ENCODE assay signal across 9 cellular contexts in genomic region chr15:40937762-40938529, GRCh38. TPM values are rescaled to one million over a fixed set of nuclear protein-coding genes. Genes with fewer than 3 reads are reported as not detected.
DNase-seq lines count a peak whose midpoint lies in the region; ATAC-seq and TF ChIP-seq lines count a peak whose summit lies in the region.
"Had no signal": no experiment of that assay in that cellular context is flagged by ENCODE, and none has a peak within 500 bp of the region (broad histone marks: within the 10 kb centered on the region; RNA-seq: fewer than 3 reads in every experiment).

No MANE protein-coding gene starts in this region.

- H3K27me3 ChIP-seq in DND-41 (ENCODE audit: insufficient read depth, low read length, poor library complexity) (no peaks in the 10 kb centered on the region), MG63 (no peaks in the 10 kb centered on the region)

- ATAC-seq in DND-41 (ENCODE audit: insufficient read depth, low read depth) (no peak), HG02588 (IDR thresholded peaks at IDR 0.05; ENCODE audit: unreplicated experiment) (no peak), HG03571 (IDR thresholded peaks at IDR 0.05; ENCODE audit: unreplicated experiment) (no peak)

- TF ChIP-seq CTCF in DND-41 (IDR thresholded peaks at IDR 0.05; ENCODE audit: borderline replicate concordance, extremely low read depth, low read length, poor library complexity, severe bottlenecking) = peak; percentile 52
- peak; percentile 73 for TF ChIP-seq CTCF in chondrocyte (IDR thresholded peaks at IDR 0.05)
- peak; percentile 34 for TF ChIP-seq CTCF in neural crest cell (conservative IDR thresholded peaks at IDR 0.05)

- H3K36me3 ChIP-seq in DND-41 (ENCODE audit: insufficient read depth, low read length) (no peaks in the 10 kb centered on the region), MG63 (no peaks in the 10 kb centered on the region)

- no peaks in the 10 kb centered on the region for H3K36me3 Mint-ChIP-seq in chondrocyte (ENCODE audit: low read depth)
- H3K36me3 Mint-ChIP-seq in neural crest cell (ENCODE audit: low read depth) = no peaks in the 10 kb centered on the region

- H2AFZ ChIP-seq in DND-41 (ENCODE audit: low read depth, low read length) = no peak overlapping the region

- H3K9me3 ChIP-seq in DND-41 (ENCODE audit: insufficient read depth, low read length, severe bottlenecking) (no peaks in the 10 kb centered on the region), MG63 (no peaks in the 10 kb centered on the region)

- no peaks in the 10 kb centered on the region for H3K9me3 Mint-ChIP-seq in chondrocyte (ENCODE audit: low read depth)
- H3K9me3 Mint-ChIP-seq in neural crest cell = no peaks in the 10 kb centered on the region

- peaks cover 3% of the 10 kb centered on the region for H4K20me1 ChIP-seq in DND-41 (ENCODE audit: insufficient read depth, low read length)

- no peak overlapping the region for H3K9ac ChIP-seq in DND-41 (ENCODE audit: low read depth, low read length)

- no peak overlapping the region for H3K27ac ChIP-seq in DND-41 (ENCODE audit: low read length)

- H3K4me3 ChIP-seq in DND-41 (ENCODE audit: low read depth in 1 of 2, low read length in 2 of 2) = no peak overlapping the region
- no peak overlapping the region for H3K4me3 ChIP-seq in MG63

- H3K4me1 Mint-ChIP-seq in chondrocyte (ENCODE audit: low read depth) (peaks cover 35% of the 10 kb centered on the region), neural crest cell (peaks cover 21% of the 10 kb centered on the region)

- H3K79me2 ChIP-seq in DND-41 (ENCODE audit: insufficient read depth, low read length) = no peaks in the 10 kb centered on the region

- H3K4me3 Mint-ChIP-seq in chondrocyte (ENCODE audit: unreplicated experiment) (no peak overlapping the region), neural crest cell (no peak overlapping the region)

- no peaks in the 10 kb centered on the region for H3K27me3 Mint-ChIP-seq in chondrocyte (ENCODE audit: low read depth)
- peaks cover 30% of the 10 kb centered on the region for H3K27me3 Mint-ChIP-seq in neural crest cell (ENCODE audit: low read depth)

- H3K27ac Mint-ChIP-seq in chondrocyte (ENCODE audit: unreplicated experiment) (no peak overlapping the region), neural crest cell (ENCODE audit: unreplicated experiment) (no peak overlapping the region)

- DNase-seq in DND-41 (no peak), MG63 (peak; percentile 45), chondrocyte (ENCODE audit: low spot score) (no peak), neural crest cell (ENCODE audit: low read depth, low spot score) (no peak), NCI-H1105 (lab: John Stamatoyannopoulos, UW) (no peak)
- no peak for DNase-seq in stimulated activated CD4-positive, alpha-beta T cell treated with anti-CD3 and anti-CD28 coated beads, Interleukin-15, amount 100 ng/mL, for 24 hours

- H3K4me1 ChIP-seq in DND-41 (ENCODE audit: insufficient read depth, low read length) = peaks cover 25% of the 10 kb centered on the region

- H3K4me2 ChIP-seq in DND-41 (ENCODE audit: insufficient read depth, low read length) = no peak overlapping the region

RNA-seq across cellular contexts. Expression of gene DLL4, which starts 8.8 kb away (rescaled TPM):
- total RNA-seq in MG63 (2014; rRNA removed; shearing (Covaris generic); ENCODE audit: low replicate concordance) = not detected in 2 replicates
- total RNA-seq in chondrocyte = 0.36 to 0.45 TPM in 2 of 3 replicates, not detected in the other
- total RNA-seq in neural crest cell = 1.7 and 2.0 TPM in 2 replicates
- total RNA-seq: T-helper 2 cell treated with Interferon-gamma antibody and Interleukin-4, amounts not matched to agents 100 ng/mL and 5 ng/mL, for 36 hours had no signal

RNA-seq across cellular contexts. Expression of gene CHAC1, which starts 15.3 kb away (rescaled TPM):
- 8.8 and 18.5 TPM in 2 replicates for total RNA-seq in MG63 (2014; rRNA removed; shearing (Covaris generic); ENCODE audit: low replicate concordance)
- total RNA-seq in chondrocyte (2.8 to 78.5 TPM (median 77.6 TPM) in 3 replicates), neural crest cell (6.7 and 6.8 TPM in 2 replicates)

RNA-seq across cellular contexts. Expression of gene VPS18, which starts 43.7 kb away (rescaled TPM):
- 14.0 and 24.8 TPM in 2 replicates for total RNA-seq in MG63 (2014; rRNA removed; shearing (Covaris generic); ENCODE audit: low replicate concordance)
- 29.4 to 35.6 TPM (median 33.0 TPM) in 3 replicates for total RNA-seq in chondrocyte
- total RNA-seq in neural crest cell = 26.9 and 28.2 TPM in 2 replicates
